15 cellular contexts compared by ENCODE assay signal in the genomic region with DNA sequence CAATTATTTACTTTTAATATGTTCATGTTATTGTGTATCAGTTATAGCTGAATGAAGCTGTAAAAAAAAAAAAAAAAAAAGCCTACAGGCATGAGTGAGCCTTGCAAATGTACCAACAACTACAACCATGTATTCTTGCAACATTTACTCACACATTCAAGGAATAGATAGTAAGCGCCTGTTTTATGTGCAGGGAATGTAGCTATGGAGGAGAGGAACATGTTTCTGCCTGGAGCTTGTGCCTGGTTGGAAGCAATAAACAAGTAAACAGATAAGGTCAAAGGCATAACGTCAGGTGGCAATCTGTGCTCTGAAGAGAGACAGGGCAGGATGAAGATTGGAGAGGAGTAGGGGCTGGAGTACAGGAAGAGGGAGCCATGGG.
A peak's percentile ranks its signal among the peaks of the same experiment; 100 is the strongest.
DNase-seq lines count a peak whose midpoint lies in the region; ATAC-seq and TF ChIP-seq lines count a peak whose summit lies in the region.
"Had no signal": no experiment of that assay in that cellular context is flagged by ENCODE, and none has a peak within 500 bp of the region (broad histone marks: within the 10 kb centered on the region; RNA-seq: fewer than 3 reads in every experiment).

No MANE protein-coding gene starts in this region.

- no peak for ATAC-seq in CD4-positive, CD25-positive, alpha-beta regulatory T cell (ENCODE audit: low read depth in 2 of 2)
- no peak for ATAC-seq in stimulated activated effector memory CD8-positive, alpha-beta T cell treated with anti-CD3 and anti-CD28 coated beads, Interleukin-12 subunit alpha, Interleukin-12 subunit beta, amount 100 ng/mL, for 72 hours
- ATAC-seq: GM12878, HCT116 had no signal

- no peak overlapping the region for H3K27ac ChIP-seq in CD4-positive, CD25-positive, alpha-beta regulatory T cell (ENCODE audit: insufficient read depth, low read length, poor library complexity, severe bottlenecking)
- H3K27ac ChIP-seq in VCaP (peak overlapping the region; percentile 36; the same call in 1 of the 2 replicates), right atrium auricular region (no peak overlapping the region)
- H3K27ac ChIP-seq: GM23248, HL-60 had no signal

- no peak for DNase-seq in CD4-positive, CD25-positive, alpha-beta regulatory T cell
- DNase-seq in mesothelial cell of epicardium (ENCODE audit: low spot score in 2 of 2, unreplicated experiment in 2 of 2) = no peak
- DNase-seq in stimulated activated effector memory CD8-positive, alpha-beta T cell treated with anti-CD3 and anti-CD28 coated beads, Interleukin-12 subunit alpha, Interleukin-12 subunit beta, amount 100 ng/mL, for 72 hours (ENCODE audit: low spot score in 2 of 2) = no peak
- DNase-seq in foreskin melanocyte = no peak
- no peak for DNase-seq in right atrium auricular region (ENCODE audit: low spot score)
- DNase-seq in KG1 (lab: John Stamatoyannopoulos, UW) = no peak
- DNase-seq: C1 segment of cervical spinal cord; CD4-positive, alpha-beta memory T cell; DMS79; GM23248 had no signal

- H3K4me1 ChIP-seq in CD4-positive, CD25-positive, alpha-beta regulatory T cell (ENCODE audit: control insufficient read depth, insufficient read depth, low read length, poor library complexity, severe bottlenecking) = no peaks in the 10 kb centered on the region
- H3K4me1 ChIP-seq in right atrium auricular region = peaks cover 0 to 14% of the 10 kb centered on the region in 2 donors

- no peak overlapping the region for H3K4me3 ChIP-seq in CD4-positive, CD25-positive, alpha-beta regulatory T cell (ENCODE audit: low read depth, low read length)
- H3K4me3 ChIP-seq in right atrium auricular region = no peak overlapping the region
- H3K4me3 ChIP-seq: GM12878, GM23248 had no signal

- peaks cover 0 to 2% (median 0%) of the 10 kb centered on the region in 7 donors for H3K9me3 Mint-ChIP-seq in CD4-positive, CD25-positive, alpha-beta regulatory T cell
- no peaks in the 10 kb centered on the region for H3K9me3 Mint-ChIP-seq in mesothelial cell of epicardium
- H3K9me3 Mint-ChIP-seq in stimulated activated effector memory CD8-positive, alpha-beta T cell treated with anti-CD3 and anti-CD28 coated beads, Interleukin-12 subunit alpha, Interleukin-12 subunit beta, amount 100 ng/mL, for 72 hours = no peaks in the 10 kb centered on the region
- H3K9me3 Mint-ChIP-seq: CD4-positive, alpha-beta memory T cell had no signal

- no peaks in the 10 kb centered on the region for H3K27me3 Mint-ChIP-seq in CD4-positive, CD25-positive, alpha-beta regulatory T cell
- H3K27me3 Mint-ChIP-seq in mesothelial cell of epicardium (ENCODE audit: low read depth) = no peaks in the 10 kb centered on the region
- H3K27me3 Mint-ChIP-seq: B cell; CD4-positive, alpha-beta memory T cell had no signal

- H3K27ac Mint-ChIP-seq in CD4-positive, CD25-positive, alpha-beta regulatory T cell = peak overlapping the region in 2 of 3 donors; percentile 0 to 89
- H3K27ac Mint-ChIP-seq in mesothelial cell of epicardium = peak overlapping the region; percentile 50
- peak overlapping the region; percentile 6 for H3K27ac Mint-ChIP-seq in stimulated activated effector memory CD8-positive, alpha-beta T cell treated with anti-CD3 and anti-CD28 coated beads, Interleukin-12 subunit alpha, Interleukin-12 subunit beta, amount 100 ng/mL, for 72 hours
- H3K27ac Mint-ChIP-seq: B cell had no signal

- peaks cover 0 to 4% (median under 1%) of the 10 kb centered on the region in 4 donors for H3K4me1 Mint-ChIP-seq in CD4-positive, CD25-positive, alpha-beta regulatory T cell
- H3K4me1 Mint-ChIP-seq in mesothelial cell of epicardium = peaks cover 48% of the 10 kb centered on the region
- H3K4me1 Mint-ChIP-seq in stimulated activated effector memory CD8-positive, alpha-beta T cell treated with anti-CD3 and anti-CD28 coated beads, Interleukin-12 subunit alpha, Interleukin-12 subunit beta, amount 100 ng/mL, for 72 hours = no peaks in the 10 kb centered on the region
- H3K4me1 Mint-ChIP-seq: B cell had no signal

- H3K36me3 Mint-ChIP-seq in CD4-positive, CD25-positive, alpha-beta regulatory T cell = peaks cover 31% of the 10 kb centered on the region
- H3K36me3 Mint-ChIP-seq in mesothelial cell of epicardium = peaks cover 9% of the 10 kb centered on the region
- no peaks in the 10 kb centered on the region for H3K36me3 Mint-ChIP-seq in stimulated activated effector memory CD8-positive, alpha-beta T cell treated with anti-CD3 and anti-CD28 coated beads, Interleukin-12 subunit alpha, Interleukin-12 subunit beta, amount 100 ng/mL, for 72 hours

- peaks cover 15% of the 10 kb centered on the region for H3K36me3 ChIP-seq in CD4-positive, CD25-positive, alpha-beta regulatory T cell (ENCODE audit: control insufficient read depth, insufficient read depth, low read length)
- H3K36me3 ChIP-seq in right atrium auricular region = peaks cover 7% of the 10 kb centered on the region

- no peaks in the 10 kb centered on the region for H3K9me3 ChIP-seq in CD4-positive, CD25-positive, alpha-beta regulatory T cell (ENCODE audit: control insufficient read depth in 2 of 2, low read length in 2 of 2)
- H3K9me3 ChIP-seq in right atrium auricular region = no peaks in the 10 kb centered on the region

- no peaks in the 10 kb centered on the region for H3K27me3 ChIP-seq in CD4-positive, CD25-positive, alpha-beta regulatory T cell (ENCODE audit: control insufficient read depth, insufficient read depth, low read length)
- H3K27me3 ChIP-seq in right atrium auricular region = no peaks in the 10 kb centered on the region

- TF ChIP-seq CTCF in VCaP (conservative IDR thresholded peaks at IDR 0.05) = no peak
- TF ChIP-seq CTCF in mesothelial cell of epicardium (IDR thresholded peaks at IDR 0.05; ENCODE audit: unreplicated experiment) = no peak
- no peak for TF ChIP-seq CTCF in right atrium auricular region (IDR thresholded peaks at IDR 0.05)

- no peak overlapping the region for H3K4me3 Mint-ChIP-seq in CD4-positive, CD25-positive, alpha-beta regulatory T cell
- H3K4me3 Mint-ChIP-seq in mesothelial cell of epicardium = no peak overlapping the region
- H3K4me3 Mint-ChIP-seq in stimulated activated effector memory CD8-positive, alpha-beta T cell treated with anti-CD3 and anti-CD28 coated beads, Interleukin-12 subunit alpha, Interleukin-12 subunit beta, amount 100 ng/mL, for 72 hours = no peak overlapping the region
- H3K4me3 Mint-ChIP-seq: B cell; CD4-positive, alpha-beta memory T cell had no signal
